ENCODE assay signal across 15 cellular contexts in genomic region chr18:10878703-10879102, GRCh38.
DNase-seq lines count a peak whose midpoint lies in the region; ATAC-seq and TF ChIP-seq lines count a peak whose summit lies in the region.
"Had no signal": no experiment of that assay in that cellular context is flagged by ENCODE, and none has a peak within 500 bp of the region (broad histone marks: within the 10 kb centered on the region; RNA-seq: fewer than 3 reads in every experiment).

No MANE protein-coding gene starts in this region.

- H3K36me3 Mint-ChIP-seq in activated T-helper 17 cell treated with anti-CD3 and anti-CD28 coated beads, Interleukin-2, amount 50 U/mL, for 72 hours (ENCODE audit: low read depth): no peaks in the 10 kb centered on the region

- H3K4me3 Mint-ChIP-seq in activated T-helper 17 cell treated with anti-CD3 and anti-CD28 coated beads, Interleukin-2, amount 50 U/mL, for 72 hours: no peak overlapping the region
- H3K4me3 Mint-ChIP-seq: stimulated activated naive CD8-positive, alpha-beta T cell treated with anti-CD3 and anti-CD28 coated beads, Interleukin-15, amount 100 ng/mL, for 72 hours had no signal

- H3K27me3 ChIP-seq in ascending aorta: no peaks in the 10 kb centered on the region
- no peaks in the 10 kb centered on the region for H3K27me3 ChIP-seq in thyroid gland

- H3K4me1 ChIP-seq in ascending aorta: no peaks in the 10 kb centered on the region
- no peaks in the 10 kb centered on the region for H3K4me1 ChIP-seq in thyroid gland

- H3K9me3 ChIP-seq in ascending aorta (no peaks in the 10 kb centered on the region), thyroid gland (no peaks in the 10 kb centered on the region)

- TF ChIP-seq POLR2A in thyroid gland (IDR thresholded peaks at IDR 0.05): no peak

- H3K27ac Mint-ChIP-seq in activated T-helper 17 cell treated with anti-CD3 and anti-CD28 coated beads, Interleukin-2, amount 50 U/mL, for 72 hours: no peak overlapping the region
- H3K27ac Mint-ChIP-seq: stimulated activated naive CD8-positive, alpha-beta T cell treated with anti-CD3 and anti-CD28 coated beads, Interleukin-15, amount 100 ng/mL, for 72 hours had no signal

- DNase-seq in ascending aorta (ENCODE audit: low spot score in 2 of 2) (no peak), DMS 273 treated with DMSO at 0.1 percent for 48 hours (lab: John Stamatoyannopoulos, UW) (no peak), T-helper 1 cell (no peak), thyroid gland (no peak)
- DNase-seq: mammary epithelial cell; NCI-H187; stimulated activated CD4-positive, alpha-beta T cell treated with anti-CD3 and anti-CD28 coated beads, Interleukin-2, amount 100 ng/mL, for 24 hours; stimulated activated naive CD8-positive, alpha-beta T cell treated with anti-CD3 and anti-CD28 coated beads, Interleukin-15, amount 100 ng/mL, for 72 hours; T-helper 9 cell had no signal

- WGBS in thyroid gland, 2 donors: 89 to 97% methylated on average over 1 of the region's 1 CpG

- H3K9me3 Mint-ChIP-seq in activated T-helper 17 cell treated with anti-CD3 and anti-CD28 coated beads, Interleukin-2, amount 50 U/mL, for 72 hours: no peaks in the 10 kb centered on the region
- H3K9me3 Mint-ChIP-seq: stimulated activated naive CD8-positive, alpha-beta T cell treated with anti-CD3 and anti-CD28 coated beads, Interleukin-15, amount 100 ng/mL, for 72 hours had no signal

- H3K36me3 ChIP-seq in ascending aorta: no peaks in the 10 kb centered on the region
- no peaks in the 10 kb centered on the region for H3K36me3 ChIP-seq in thyroid gland

- H3K27me3 Mint-ChIP-seq in activated T-helper 17 cell treated with anti-CD3 and anti-CD28 coated beads, Interleukin-2, amount 50 U/mL, for 72 hours: peaks cover 16% of the 10 kb centered on the region
- H3K27me3 Mint-ChIP-seq: stimulated activated naive CD8-positive, alpha-beta T cell treated with anti-CD3 and anti-CD28 coated beads, Interleukin-15, amount 100 ng/mL, for 72 hours had no signal

- H3K27ac ChIP-seq in ascending aorta (no peak overlapping the region), thyroid gland (no peak overlapping the region)
- H3K27ac ChIP-seq: C4-2B had no signal

- TF ChIP-seq CTCF in ascending aorta (IDR thresholded peaks at IDR 0.05) (no peak), thyroid gland (IDR thresholded peaks at IDR 0.05) (no peak)

- H3K4me1 Mint-ChIP-seq in activated T-helper 17 cell treated with anti-CD3 and anti-CD28 coated beads, Interleukin-2, amount 50 U/mL, for 72 hours: no peaks in the 10 kb centered on the region
- H3K4me1 Mint-ChIP-seq: stimulated activated naive CD8-positive, alpha-beta T cell treated with anti-CD3 and anti-CD28 coated beads, Interleukin-15, amount 100 ng/mL, for 72 hours had no signal

- no peak overlapping the region for H3K4me3 ChIP-seq in ascending aorta
- H3K4me3 ChIP-seq in thyroid gland (replicated peaks in 1 of 3): no peak overlapping the region

- ATAC-seq in GM18868 (IDR thresholded peaks at IDR 0.05; ENCODE audit: unreplicated experiment) (peak; percentile 81), GM21447 (IDR thresholded peaks at IDR 0.05; ENCODE audit: unreplicated experiment) (peak; percentile 82), HG03064 (IDR thresholded peaks at IDR 0.05; ENCODE audit: low read depth, unreplicated experiment) (peak; percentile 78)
- ATAC-seq in activated T-helper 17 cell treated with anti-CD3 and anti-CD28 coated beads, Interleukin-2, amount 50 U/mL, for 72 hours (replicated peaks): peak; percentile 24
- ATAC-seq: Panc1; stimulated activated naive CD8-positive, alpha-beta T cell treated with anti-CD3 and anti-CD28 coated beads, Interleukin-15, amount 100 ng/mL, for 72 hours had no signal

- intact Hi-C loops in ascending aorta (cut with DNase I) (no loop called here), thyroid gland (cut with DNase I) (no loop called here)

Comparison
In these comparisons a context has a peak if more than half of its experiments do, and no peak if none do; other contexts are left out.
1. ATAC-seq: peak in every context shown above with its lines; median percentile 82 in GM21447; 81 in GM18868; 78 in HG03064; 24 in activated T-helper 17 cell treated with anti-CD3 and anti-CD28 coated beads, Interleukin-2, amount 50 U/mL, for 72 hours.